17 cellular contexts compared by ENCODE assay signal in the genomic region with DNA sequence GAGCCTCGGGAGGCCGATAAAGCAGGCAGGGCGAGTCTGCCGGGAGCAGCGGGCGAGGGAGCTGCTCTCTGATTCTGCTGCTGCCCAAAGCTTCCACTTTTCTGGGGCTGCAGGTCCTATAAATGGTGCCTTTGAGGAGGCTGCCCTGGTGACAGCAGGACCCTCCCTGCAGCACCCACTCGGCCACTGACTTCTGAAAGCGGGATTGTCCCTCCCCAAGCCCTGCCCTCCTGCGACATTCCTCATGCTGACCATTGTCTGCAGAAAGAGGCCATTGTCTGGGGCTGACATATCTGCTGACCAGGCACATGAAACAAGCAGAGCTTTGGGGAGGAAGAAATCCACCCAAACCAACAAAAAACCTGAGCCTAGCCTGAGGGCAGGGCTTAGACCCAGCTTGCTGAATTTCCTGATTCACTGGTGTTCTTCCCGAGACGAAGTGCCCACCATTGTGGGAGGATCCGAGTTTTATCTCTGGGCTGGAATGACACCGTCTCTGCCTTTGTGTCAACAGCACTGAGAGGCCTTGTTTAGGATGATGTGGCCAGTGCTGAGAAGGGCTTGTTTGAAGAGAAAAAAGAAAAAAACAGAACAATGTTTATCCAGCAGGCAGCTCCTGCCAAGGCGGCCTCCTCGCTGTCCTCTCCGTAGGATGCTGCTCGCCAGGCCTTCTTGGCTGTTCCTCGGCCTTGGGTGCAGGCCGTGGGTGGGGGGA.
DNase-seq lines count a peak whose midpoint lies in the region; ATAC-seq and TF ChIP-seq lines count a peak whose summit lies in the region.
"Had no signal": no experiment of that assay in that cellular context is flagged by ENCODE, and none has a peak within 500 bp of the region (broad histone marks: within the 10 kb centered on the region; RNA-seq: fewer than 3 reads in every experiment).

No MANE protein-coding gene starts in this region.

- no peaks in the 10 kb centered on the region for H3K27me3 Mint-ChIP-seq in Caco-2 (ENCODE audit: insufficient read depth, unreplicated experiment)
- H3K27me3 Mint-ChIP-seq in activated CD4-positive, alpha-beta memory T cell treated with anti-CD3 and anti-CD28 coated beads, Interleukin-2, amount 10 ng/mL, durations not matched to agents 7 days and 5 days: no peaks in the 10 kb centered on the region
- H3K27me3 Mint-ChIP-seq: B cell had no signal

- POLR2A ChIA-PET in Caco-2 (lab: Charles Lee): no interaction called here
- POLR2A ChIA-PET in activated CD4-positive, alpha-beta memory T cell treated with anti-CD3 and anti-CD28 coated beads, Interleukin-2, amount 10 ng/mL, durations not matched to agents 7 days and 5 days (lab: Charles Lee): no interaction called here

- H3K4me3 Mint-ChIP-seq in Caco-2 (ENCODE audit: unreplicated experiment): no peak overlapping the region
- H3K4me3 Mint-ChIP-seq in activated CD4-positive, alpha-beta memory T cell treated with anti-CD3 and anti-CD28 coated beads, Interleukin-2, amount 10 ng/mL, durations not matched to agents 7 days and 5 days: no peak overlapping the region
- H3K4me3 Mint-ChIP-seq: activated T-helper 1 cell treated with anti-CD3 and anti-CD28 coated beads, Interleukin-12 subunit alpha, Interleukin-12 subunit beta, Interleukin-2, Interleukin-4 antibody, amounts not matched to agents 30 ng/mL and 10 ng/mL and 1 ng/mL, durations not matched to agents 14 hours and 24 hours and 36 hours; B cell had no signal

- H3K36me3 ChIP-seq in Caco-2 (ENCODE audit: control insufficient read depth, insufficient read depth, low read length) (no peaks in the 10 kb centered on the region), SJCRH30 (no peaks in the 10 kb centered on the region)

- H3K4me1 ChIP-seq in Caco-2: peaks cover 45% of the 10 kb centered on the region
- H3K4me1 ChIP-seq in SJCRH30: peaks cover 38% of the 10 kb centered on the region

- no peak for TF ChIP-seq CTCF in Caco-2 (IDR thresholded peaks at IDR 0.05; ENCODE audit: insufficient read depth in 1 of 2, low read depth in 1 of 2, low read length in 1 of 2, severe bottlenecking in 1 of 2, unreplicated experiment in 1 of 2)

- ATAC-seq in HG03442 (IDR thresholded peaks at IDR 0.05; ENCODE audit: unreplicated experiment) (no peak), HG03432 (IDR thresholded peaks at IDR 0.05; ENCODE audit: unreplicated experiment) (no peak)
- ATAC-seq: HCT116 had no signal

- H3K27ac Mint-ChIP-seq in Caco-2 (ENCODE audit: unreplicated experiment): peak overlapping the region; percentile 81
- H3K27ac Mint-ChIP-seq in activated CD4-positive, alpha-beta memory T cell treated with anti-CD3 and anti-CD28 coated beads, Interleukin-2, amount 10 ng/mL, durations not matched to agents 7 days and 5 days: no peak overlapping the region
- H3K27ac Mint-ChIP-seq: activated T-helper 1 cell treated with anti-CD3 and anti-CD28 coated beads, Interleukin-12 subunit alpha, Interleukin-12 subunit beta, Interleukin-2, Interleukin-4 antibody, amounts not matched to agents 30 ng/mL and 10 ng/mL and 1 ng/mL, durations not matched to agents 14 hours and 24 hours and 36 hours; B cell had no signal

- H3K27ac ChIP-seq in SJCRH30: peak overlapping the region; percentile 80

- DNase-seq in Caco-2 (peak; percentile 68 to 77), SJCRH30 (peak; percentile 88 to 96), head of caudate nucleus (peak; percentile 72 to 97 (median 91)), occipital lobe (lab: John Stamatoyannopoulos, UW) (peak; percentile 85)
- DNase-seq in activated CD4-positive, alpha-beta memory T cell treated with anti-CD3 and anti-CD28 coated beads, Interleukin-2, amount 10 ng/mL, durations not matched to agents 7 days and 5 days: no peak
- no peak for DNase-seq in activated CD4-positive, alpha-beta T cell treated with anti-CD3 and anti-CD28 coated beads, Interleukin-2, amount 50 U/mL, for 1 hour
- DNase-seq: activated CD4-positive, alpha-beta T cell treated with anti-CD3 and anti-CD28 coated beads for 48 hours; EL; glutamatergic neuron; NCI-H1048; stimulated activated naive CD4-positive, alpha-beta T cell had no signal

- H3K4me3 ChIP-seq in Caco-2 (ENCODE audit: low read depth, low read length): no peak overlapping the region
- peak overlapping the region; percentile 30 for H3K4me3 ChIP-seq in SJCRH30
- H3K4me3 ChIP-seq: lung had no signal

- no peaks in the 10 kb centered on the region for H3K36me3 Mint-ChIP-seq in Caco-2 (ENCODE audit: insufficient read depth, unreplicated experiment)
- no peaks in the 10 kb centered on the region for H3K36me3 Mint-ChIP-seq in activated CD4-positive, alpha-beta memory T cell treated with anti-CD3 and anti-CD28 coated beads, Interleukin-2, amount 10 ng/mL, durations not matched to agents 7 days and 5 days (ENCODE audit: low read depth)

- intact Hi-C loops in Caco-2 (cut with micrococcal nuclease; ENCODE audit: unreplicated experiment) (loop anchor here (1.0 to 5.0 kb wide), 3 partner anchors 45 to 130 kb away; partner anchors contain the start of gene MYCN), head of caudate nucleus (cut with DNase I) (loop anchor here (5.0 kb wide), 2 partner anchors 128 to 252 kb away; partner anchors contain the start of gene MYCN)

- CTCF ChIA-PET in Caco-2 (lab: Charles Lee): interaction anchor here (0.7 to 0.9 kb wide), 2 partner anchors 14 to 129 kb away, joined by 3 read pairs; no protein-coding TSS in a partner anchor
- CTCF ChIA-PET in activated CD4-positive, alpha-beta memory T cell treated with anti-CD3 and anti-CD28 coated beads, Interleukin-2, amount 10 ng/mL, durations not matched to agents 7 days and 5 days (lab: Charles Lee): no interaction called here

- H3K4me1 Mint-ChIP-seq in Caco-2 (ENCODE audit: low read depth, unreplicated experiment): peaks cover 34% of the 10 kb centered on the region
- H3K4me1 Mint-ChIP-seq in activated CD4-positive, alpha-beta memory T cell treated with anti-CD3 and anti-CD28 coated beads, Interleukin-2, amount 10 ng/mL, durations not matched to agents 7 days and 5 days: no peaks in the 10 kb centered on the region
- H3K4me1 Mint-ChIP-seq: B cell had no signal

- no peaks in the 10 kb centered on the region for H3K27me3 ChIP-seq in Caco-2 (replicated peaks; ENCODE audit: control insufficient read depth, insufficient read depth, low read length)
- H3K27me3 ChIP-seq in SJCRH30: no peaks in the 10 kb centered on the region

- H3K9me3 ChIP-seq in Caco-2 (no peaks in the 10 kb centered on the region), SJCRH30 (replicated peaks) (0 out of 2 replicates have a peak, but pooled peaks cover 3% of the 10 kb centered on the region)

- BruUV-seq in Caco-2 (replicated peaks; lab: Mats Ljungman, UMichigan): no TSS peak

- peaks cover 10% of the 10 kb centered on the region for H3K9me3 Mint-ChIP-seq in Caco-2 (ENCODE audit: unreplicated experiment)
- no peaks in the 10 kb centered on the region for H3K9me3 Mint-ChIP-seq in activated CD4-positive, alpha-beta memory T cell treated with anti-CD3 and anti-CD28 coated beads, Interleukin-2, amount 10 ng/mL, durations not matched to agents 7 days and 5 days
- H3K9me3 Mint-ChIP-seq: activated T-helper 1 cell treated with anti-CD3 and anti-CD28 coated beads, Interleukin-12 subunit alpha, Interleukin-12 subunit beta, Interleukin-2, Interleukin-4 antibody, amounts not matched to agents 30 ng/mL and 10 ng/mL and 1 ng/mL, durations not matched to agents 14 hours and 24 hours and 36 hours had no signal

Comparison
In these comparisons a context has a peak if more than half of its experiments do, and no peak if none do; other contexts are left out.
1. DNase-seq: peak in Caco-2 (2 of 2), SJCRH30 (2 of 2), head of caudate nucleus (42 of 42) and occipital lobe (single experiment); none in activated CD4-positive, alpha-beta memory T cell treated with anti-CD3 and anti-CD28 coated beads, Interleukin-2, amount 10 ng/mL, durations not matched to agents 7 days and 5 days (single experiment) and activated CD4-positive, alpha-beta T cell treated with anti-CD3 and anti-CD28 coated beads, Interleukin-2, amount 50 U/mL, for 1 hour (single experiment).